10 cellular contexts compared by ENCODE assay signal in the genomic region with DNA sequence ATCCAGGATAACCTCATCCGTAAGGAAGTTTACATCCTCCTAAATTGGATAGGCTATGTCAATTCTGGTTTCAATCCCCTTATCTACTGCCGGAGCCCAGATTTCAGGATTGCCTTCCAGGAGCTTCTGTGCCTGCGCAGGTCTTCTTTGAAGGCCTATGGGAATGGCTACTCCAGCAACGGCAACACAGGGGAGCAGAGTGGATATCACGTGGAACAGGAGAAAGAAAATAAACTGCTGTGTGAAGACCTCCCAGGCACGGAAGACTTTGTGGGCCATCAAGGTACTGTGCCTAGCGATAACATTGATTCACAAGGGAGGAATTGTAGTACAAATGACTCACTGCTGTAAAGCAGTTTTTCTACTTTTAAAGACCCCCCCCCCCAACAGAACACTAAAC. TPM values are rescaled to one million over a fixed set of nuclear protein-coding genes. Genes with fewer than 3 reads are reported as not detected.
DNase-seq lines count a peak whose midpoint lies in the region; ATAC-seq and TF ChIP-seq lines count a peak whose summit lies in the region.
"Had no signal": no experiment of that assay in that cellular context is flagged by ENCODE, and none has a peak within 500 bp of the region (broad histone marks: within the 10 kb centered on the region; RNA-seq: fewer than 3 reads in every experiment).

No MANE protein-coding gene starts in this region.

- H3K36me3 Mint-ChIP-seq in activated T-cell treated with anti-CD3 and anti-CD28 coated beads, Interleukin-2, amount 50 U/mL, for 72 hours (ENCODE audit: insufficient read depth in 2 of 2) = no peaks in the 10 kb centered on the region
- no peaks in the 10 kb centered on the region for H3K36me3 Mint-ChIP-seq in activated T-helper 17 cell treated with anti-CD3 and anti-CD28 coated beads, Interleukin-2, amount 50 U/mL, for 72 hours (ENCODE audit: low read depth)

- DNase-seq in activated T-cell treated with anti-CD3 and anti-CD28 coated beads, Interleukin-2, amount 50 U/mL, for 72 hours = no peak
- DNase-seq in activated T-cell treated with anti-CD3 and anti-CD28 coated beads for 4 hours = no peak
- no peak for DNase-seq in lower lobe of right lung
- DNase-seq in stimulated activated naive CD4-positive, alpha-beta T cell treated with Interleukin-2 at 50 U/mL for 16 hours (lab: John Stamatoyannopoulos, UW) = no peak
- no peak for DNase-seq in sciatic nerve (ENCODE audit: low spot score)
- no peak for DNase-seq in stimulated activated CD4-positive, alpha-beta T cell treated with anti-CD3 and anti-CD28 coated beads, Interleukin-15, amount 100 ng/mL, for 24 hours
- DNase-seq: foreskin melanocyte, NCI-H446 treated with DMSO at 0.1 percent for 48 hours had no signal

- H3K4me3 Mint-ChIP-seq in activated T-cell treated with anti-CD3 and anti-CD28 coated beads, Interleukin-2, amount 50 U/mL, for 72 hours = peak overlapping the region; percentile 88 to 93
- peak overlapping the region; percentile 88 for H3K4me3 Mint-ChIP-seq in activated T-helper 17 cell treated with anti-CD3 and anti-CD28 coated beads, Interleukin-2, amount 50 U/mL, for 72 hours

- peaks cover 70% of the 10 kb centered on the region for H3K27me3 Mint-ChIP-seq in activated T-cell treated with anti-CD3 and anti-CD28 coated beads, Interleukin-2, amount 50 U/mL, for 72 hours (ENCODE audit: low read depth)
- peaks cover 6% of the 10 kb centered on the region for H3K27me3 Mint-ChIP-seq in activated T-helper 17 cell treated with anti-CD3 and anti-CD28 coated beads, Interleukin-2, amount 50 U/mL, for 72 hours

- no peaks in the 10 kb centered on the region for H3K36me3 ChIP-seq in lower lobe of right lung
- H3K36me3 ChIP-seq in thymus (ENCODE audit: control insufficient read depth, insufficient read depth) = no peaks in the 10 kb centered on the region

- no peaks in the 10 kb centered on the region for H3K9me3 Mint-ChIP-seq in activated T-cell treated with anti-CD3 and anti-CD28 coated beads, Interleukin-2, amount 50 U/mL, for 72 hours
- no peaks in the 10 kb centered on the region for H3K9me3 Mint-ChIP-seq in activated T-helper 17 cell treated with anti-CD3 and anti-CD28 coated beads, Interleukin-2, amount 50 U/mL, for 72 hours

- no peak for ATAC-seq in activated T-cell treated with anti-CD3 and anti-CD28 coated beads, Interleukin-2, amount 50 U/mL, for 72 hours (replicated peaks in 1 of 2)
- no peak for ATAC-seq in activated T-helper 17 cell treated with anti-CD3 and anti-CD28 coated beads, Interleukin-2, amount 50 U/mL, for 72 hours (replicated peaks)
- ATAC-seq in lower lobe of right lung (no peak), sciatic nerve (no peak)

- H3K27ac Mint-ChIP-seq in activated T-cell treated with anti-CD3 and anti-CD28 coated beads, Interleukin-2, amount 50 U/mL, for 72 hours = no peak overlapping the region
- no peak overlapping the region for H3K27ac Mint-ChIP-seq in activated T-helper 17 cell treated with anti-CD3 and anti-CD28 coated beads, Interleukin-2, amount 50 U/mL, for 72 hours

- WGBS in thymus = 96% methylated on average over 7 of the region's 7 CpGs

- H3K4me3 ChIP-seq in lower lobe of right lung = peak overlapping the region; percentile 71
- peak overlapping the region; percentile 8 for H3K4me3 ChIP-seq in thymus (ENCODE audit: low read length)

- H3K27me3 ChIP-seq in lower lobe of right lung (ENCODE audit: low read depth) (no peaks in the 10 kb centered on the region), thymus (ENCODE audit: control insufficient read depth, insufficient read depth) (peaks cover 4% of the 10 kb centered on the region)

- no peaks in the 10 kb centered on the region for H3K9me3 ChIP-seq in lower lobe of right lung
- peaks cover 2% of the 10 kb centered on the region for H3K9me3 ChIP-seq in thymus (ENCODE audit: control insufficient read depth)

- peak overlapping the region; percentile 94 for H3K27ac ChIP-seq in lower lobe of right lung
- H3K27ac ChIP-seq in thymus (ENCODE audit: low read depth) = no peak overlapping the region

- H3K4me1 ChIP-seq in lower lobe of right lung (peaks cover 55% of the 10 kb centered on the region), thymus (ENCODE audit: control insufficient read depth, insufficient read depth, low read length) (peaks cover 4% of the 10 kb centered on the region)

- intact Hi-C loops in lower lobe of right lung (cut with DNase I) (no loop called here), sciatic nerve (cut with DNase I) (no loop called here)

- peaks cover 41% of the 10 kb centered on the region for H3K4me1 Mint-ChIP-seq in activated T-cell treated with anti-CD3 and anti-CD28 coated beads, Interleukin-2, amount 50 U/mL, for 72 hours (ENCODE audit: low read depth)
- peaks cover 38% of the 10 kb centered on the region for H3K4me1 Mint-ChIP-seq in activated T-helper 17 cell treated with anti-CD3 and anti-CD28 coated beads, Interleukin-2, amount 50 U/mL, for 72 hours

- no peak for TF ChIP-seq CTCF in lower lobe of right lung (IDR thresholded peaks at IDR 0.05)

RNA-seq across cellular contexts. Expression of a gene that starts 1.3 kb away (rescaled TPM):
- 1 to 10 TPM in 1 of 2 donors, under 1 TPM in 1; 0.60 to 1.8 TPM for total RNA-seq in activated T-cell treated with anti-CD3 and anti-CD28 coated beads, Interleukin-2, amount 50 U/mL, for 72 hours
- total RNA-seq in activated T-helper 17 cell treated with anti-CD3 and anti-CD28 coated beads, Interleukin-2, amount 50 U/mL, for 72 hours = 1 to 10 TPM in 1 of 2 donors, under 1 TPM in 1; 0.74 to 1.1 TPM
- total RNA-seq in lower lobe of right lung = 26.4 TPM
- 1.9 TPM for polyA plus RNA-seq in thymus
- 6.7 TPM for total RNA-seq in sciatic nerve
